ENCODE assay signal across 8 cellular contexts in the genomic region with DNA sequence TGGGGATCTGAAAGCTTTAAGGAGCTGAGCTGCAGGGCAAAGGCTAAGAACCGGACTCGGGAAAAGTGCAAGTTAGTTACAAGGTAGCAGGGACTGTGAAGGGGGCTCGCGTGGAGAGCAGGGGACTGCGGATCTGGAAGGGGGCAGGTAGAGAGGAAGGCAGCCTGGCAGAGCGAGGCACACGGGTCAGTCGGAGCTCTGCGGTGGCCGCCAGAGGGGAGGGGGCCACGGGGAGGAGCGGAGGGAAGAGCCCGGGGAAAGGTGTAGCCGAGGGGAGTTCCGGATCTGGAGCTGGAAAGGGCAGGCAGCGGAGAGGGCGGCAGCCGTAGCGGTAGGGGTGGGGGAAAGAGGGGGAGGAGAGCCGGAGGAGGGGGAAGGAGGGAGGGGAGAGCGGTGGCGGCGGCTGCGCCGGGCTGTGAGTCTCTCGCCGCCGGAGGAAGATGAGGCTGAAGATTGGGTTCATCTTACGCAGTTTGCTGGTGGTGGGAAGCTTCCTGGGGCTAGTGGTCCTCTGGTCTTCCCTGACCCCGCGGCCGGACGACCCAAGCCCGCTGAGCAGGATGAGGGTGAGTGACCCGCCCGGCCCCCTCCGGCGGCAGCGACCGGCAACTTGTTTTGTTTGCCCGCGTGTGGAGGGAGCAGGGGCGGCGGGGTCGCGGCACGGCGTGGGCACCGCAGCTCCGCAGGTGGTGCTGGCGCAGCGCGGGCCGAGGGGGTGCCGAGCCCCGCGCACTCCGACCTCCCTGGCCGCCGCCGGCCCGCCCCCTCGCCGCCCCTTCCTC. TPM values are rescaled to one million over a fixed set of nuclear protein-coding genes. Genes with fewer than 3 reads are reported as not detected.
DNase-seq lines count a peak whose midpoint lies in the region; ATAC-seq lines count a peak whose summit lies in the region.

A gene with protein sequence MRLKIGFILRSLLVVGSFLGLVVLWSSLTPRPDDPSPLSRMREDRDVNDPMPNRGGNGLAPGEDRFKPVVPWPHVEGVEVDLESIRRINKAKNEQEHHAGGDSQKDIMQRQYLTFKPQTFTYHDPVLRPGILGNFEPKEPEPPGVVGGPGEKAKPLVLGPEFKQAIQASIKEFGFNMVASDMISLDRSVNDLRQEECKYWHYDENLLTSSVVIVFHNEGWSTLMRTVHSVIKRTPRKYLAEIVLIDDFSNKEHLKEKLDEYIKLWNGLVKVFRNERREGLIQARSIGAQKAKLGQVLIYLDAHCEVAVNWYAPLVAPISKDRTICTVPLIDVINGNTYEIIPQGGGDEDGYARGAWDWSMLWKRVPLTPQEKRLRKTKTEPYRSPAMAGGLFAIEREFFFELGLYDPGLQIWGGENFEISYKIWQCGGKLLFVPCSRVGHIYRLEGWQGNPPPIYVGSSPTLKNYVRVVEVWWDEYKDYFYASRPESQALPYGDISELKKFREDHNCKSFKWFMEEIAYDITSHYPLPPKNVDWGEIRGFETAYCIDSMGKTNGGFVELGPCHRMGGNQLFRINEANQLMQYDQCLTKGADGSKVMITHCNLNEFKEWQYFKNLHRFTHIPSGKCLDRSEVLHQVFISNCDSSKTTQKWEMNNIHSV (plus strand): TSS at position 416 of the 782 bp plus-strand sequence. CDS start 25 bp downstream, at position 441.

- no peaks in the 10 kb centered on the region for H3K9me3 Mint-ChIP-seq in activated CD4-positive, alpha-beta memory T cell treated with anti-CD3 and anti-CD28 coated beads, Interleukin-2, amount 10 ng/mL, durations not matched to agents 7 days and 5 days

- POLR2A ChIA-PET in activated CD4-positive, alpha-beta memory T cell treated with anti-CD3 and anti-CD28 coated beads, Interleukin-2, amount 10 ng/mL, durations not matched to agents 7 days and 5 days (lab: Charles Lee) = interaction anchor here (0.9 to 3.1 kb wide), 6 partner anchors 13 to 202 kb away, joined by 3 to 43 read pairs (median 4); partner anchors contain the start of genes HMGB2 and SAP30

- no peaks in the 10 kb centered on the region for H3K27me3 Mint-ChIP-seq in activated CD4-positive, alpha-beta memory T cell treated with anti-CD3 and anti-CD28 coated beads, Interleukin-2, amount 10 ng/mL, durations not matched to agents 7 days and 5 days

- peaks cover 2% of the 10 kb centered on the region for H3K36me3 Mint-ChIP-seq in activated CD4-positive, alpha-beta memory T cell treated with anti-CD3 and anti-CD28 coated beads, Interleukin-2, amount 10 ng/mL, durations not matched to agents 7 days and 5 days (ENCODE audit: low read depth)

- ATAC-seq in GM19328 (IDR thresholded peaks at IDR 0.05; ENCODE audit: unreplicated experiment) = peak; percentile 28
- peak; percentile 28 for ATAC-seq in HG03460 (IDR thresholded peaks at IDR 0.05; ENCODE audit: unreplicated experiment)

- CTCF ChIA-PET in activated CD4-positive, alpha-beta memory T cell treated with anti-CD3 and anti-CD28 coated beads, Interleukin-2, amount 10 ng/mL, durations not matched to agents 7 days and 5 days (lab: Charles Lee) = interaction anchor here (1.3 to 1.8 kb wide), 3 partner anchors 9 to 133 kb away, joined by 4 to 9 read pairs (median 4); no protein-coding TSS in a partner anchor

- peaks cover 30% of the 10 kb centered on the region for H3K4me1 Mint-ChIP-seq in activated CD4-positive, alpha-beta memory T cell treated with anti-CD3 and anti-CD28 coated beads, Interleukin-2, amount 10 ng/mL, durations not matched to agents 7 days and 5 days

- DNase-seq in C1 segment of cervical spinal cord (lab: John Stamatoyannopoulos, UW) (peak in 12 of 14 donors; percentile 15 to 82 (median 62)), NCI-H748 treated with DMSO at 0.1 percent for 48 hours (lab: John Stamatoyannopoulos, UW) (peak; percentile 68), lung microvascular endothelial cell (ENCODE audit: low read depth in 2 of 2) (peak; percentile 51 to 65)
- DNase-seq in activated CD4-positive, alpha-beta memory T cell treated with anti-CD3 and anti-CD28 coated beads, Interleukin-2, amount 10 ng/mL, durations not matched to agents 7 days and 5 days = peak; percentile 67
- DNase-seq in effector CD4-positive, alpha-beta T cell = peak; percentile 60
- peak; percentile 39 for DNase-seq in stimulated activated CD8-positive, alpha-beta memory T cell treated with anti-CD3 and anti-CD28 coated beads, Interleukin-12 subunit alpha, Interleukin-12 subunit beta, amount 100 ng/mL, for 1 hour (ENCODE audit: low read depth)

- peak within 1 kb of the TSS; percentile 94 for H3K4me3 Mint-ChIP-seq in activated CD4-positive, alpha-beta memory T cell treated with anti-CD3 and anti-CD28 coated beads, Interleukin-2, amount 10 ng/mL, durations not matched to agents 7 days and 5 days

- peak within 1 kb of the TSS; percentile 84 for H3K27ac Mint-ChIP-seq in activated CD4-positive, alpha-beta memory T cell treated with anti-CD3 and anti-CD28 coated beads, Interleukin-2, amount 10 ng/mL, durations not matched to agents 7 days and 5 days

RNA-seq across cellular contexts. Expression of the gene that starts here (rescaled TPM):
- total RNA-seq in activated CD4-positive, alpha-beta memory T cell treated with anti-CD3 and anti-CD28 coated beads, Interleukin-2, amount 10 ng/mL, durations not matched to agents 7 days and 5 days = 10 to 100 TPM; 16.0 to 19.1 TPM
- 14.7 and 22.4 TPM in 2 replicates for total RNA-seq in lung microvascular endothelial cell

Comparison
In these comparisons a context has a peak if more than half of its experiments do, and no peak if none do; other contexts are left out.
1. Peak in every context shown above with its lines: DNase-seq and ATAC-seq.